ENCODE assay signal across 8 cellular contexts in the genomic region with DNA sequence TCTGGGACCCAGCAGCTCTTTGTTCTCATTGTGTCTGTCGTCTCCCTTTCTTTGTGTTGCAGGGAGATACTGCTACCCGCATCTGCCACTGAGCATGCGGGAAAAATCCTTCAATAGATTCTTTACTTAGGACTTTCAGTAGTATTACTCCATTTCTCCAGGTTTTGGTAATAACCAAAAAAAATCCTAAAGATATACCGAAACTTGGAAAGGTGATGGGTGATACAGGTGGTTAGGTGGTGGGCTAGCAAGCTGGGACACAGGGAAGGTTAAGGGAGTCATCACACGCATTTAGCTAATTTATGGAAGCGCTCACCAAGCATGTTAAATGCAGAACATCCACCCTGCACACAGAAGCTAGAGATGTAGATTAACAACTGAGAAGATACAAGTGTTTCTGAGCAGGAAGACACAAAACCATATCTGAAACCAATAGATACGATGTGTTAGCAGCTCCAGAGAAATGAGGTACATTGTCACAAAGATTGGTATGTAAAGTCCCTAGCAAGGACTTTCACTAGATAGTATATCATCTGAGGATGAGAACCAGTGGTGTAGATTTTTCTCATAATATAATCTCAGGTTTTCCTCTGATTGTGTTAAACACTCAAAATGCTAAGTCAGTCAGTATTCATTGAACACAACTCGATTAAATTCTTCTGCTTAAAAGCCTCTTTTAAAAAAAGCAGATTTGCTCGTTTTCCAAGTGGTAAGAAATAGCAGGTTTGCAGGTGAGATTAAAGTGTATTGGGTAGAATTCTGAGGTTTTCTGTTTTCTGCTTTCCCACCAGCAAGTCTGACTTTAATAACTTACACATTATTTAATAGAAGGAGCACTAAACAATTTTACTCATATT. TPM values are rescaled to one million over a fixed set of nuclear protein-coding genes. Genes with fewer than 3 reads are reported as not detected.
DNase-seq lines count a peak whose midpoint lies in the region; ATAC-seq and TF ChIP-seq lines count a peak whose summit lies in the region.

No MANE protein-coding gene starts in this region.

- in situ Hi-C loops in GM23248 (cut with MboI), result no loop called here

- H3K9me3 Mint-ChIP-seq in CD4-positive, CD25-positive, alpha-beta regulatory T cell, result peaks cover 0 to 2% (median 0%) of the 10 kb centered on the region in 7 donors
- no peaks in the 10 kb centered on the region for H3K9me3 Mint-ChIP-seq in activated B cell treated with CpG ODN at 0.5 μM for 24 hours

- intact Hi-C loops in activated B cell treated with CpG ODN at 0.5 μM for 24 hours (cut with micrococcal nuclease), result loop anchor here (2.0 to 5.0 kb wide), 7 partner anchors 55 to 1786 kb away; partner anchors contain the start of genes NDFIP2, OBI1 and RBM26

- DNase-seq in CD4-positive, CD25-positive, alpha-beta regulatory T cell, result peak in 2 of 3 donors; percentile 27 to 49
- DNase-seq in activated B cell treated with CpG ODN at 0.5 μM for 24 hours, result no peak
- DNase-seq in medulla oblongata (ENCODE audit: extremely low spot score), result peak; percentile 79
- DNase-seq in epidermal melanocyte (ENCODE audit: insufficient read length, low spot score), result no peak
- no peak for DNase-seq in GM23248
- DNase-seq in NK-92 treated with Interleukin-12 subunit alpha and Interleukin-12 subunit beta, amount 100 ng/mL, for 24 hours (lab: John Stamatoyannopoulos, UW), result no peak

- H3F3A ChIP-seq in GM23248 (ENCODE audit: insufficient read depth), result peaks cover 6% of the 10 kb centered on the region; the same call in 1 of the 2 replicates

- H4K20me1 ChIP-seq in GM23248 (ENCODE audit: insufficient read depth), result no peaks in the 10 kb centered on the region

- peaks cover 2% of the 10 kb centered on the region for H3K27me3 ChIP-seq in CD4-positive, CD25-positive, alpha-beta regulatory T cell (ENCODE audit: control insufficient read depth, insufficient read depth, low read length)
- H3K27me3 ChIP-seq in GM23248 (replicated peaks; ENCODE audit: insufficient read depth), result peaks cover 58% of the 10 kb centered on the region

- H3K9me3 ChIP-seq in CD4-positive, CD25-positive, alpha-beta regulatory T cell (ENCODE audit: control insufficient read depth in 2 of 2, low read length in 2 of 2), result no peaks in the 10 kb centered on the region
- H3K9me3 ChIP-seq in GM23248 (ENCODE audit: low read depth), result no peaks in the 10 kb centered on the region

- H3K9ac ChIP-seq in GM23248, result no peak overlapping the region

- CTCF ChIA-PET in activated B cell treated with CpG ODN at 0.5 μM for 24 hours (lab: Charles Lee), result interaction anchor here (2.0 kb wide), 1 partner anchor 425 kb away, joined by 5 read pairs; no protein-coding TSS in a partner anchor

- POLR2A ChIA-PET in activated B cell treated with CpG ODN at 0.5 μM for 24 hours (lab: Charles Lee), result interaction anchor here (0.7 to 1.1 kb wide), 3 partner anchors 9 to 810 kb away, joined by 4 read pairs; partner anchors contain the start of gene KCTD12

- no peaks in the 10 kb centered on the region for H3K36me3 Mint-ChIP-seq in CD4-positive, CD25-positive, alpha-beta regulatory T cell
- peaks cover 4% of the 10 kb centered on the region for H3K36me3 Mint-ChIP-seq in activated B cell treated with CpG ODN at 0.5 μM for 24 hours (ENCODE audit: low read depth)

- H3K27ac ChIP-seq in CD4-positive, CD25-positive, alpha-beta regulatory T cell (ENCODE audit: insufficient read depth, low read length, poor library complexity, severe bottlenecking), result peak overlapping the region; percentile 80
- H3K27ac ChIP-seq in GM23248, result no peak overlapping the region

- no peaks in the 10 kb centered on the region for H3K79me2 ChIP-seq in GM23248 (ENCODE audit: insufficient read depth)

- H3K4me3 ChIP-seq in CD4-positive, CD25-positive, alpha-beta regulatory T cell (ENCODE audit: low read depth, low read length), result peak overlapping the region; percentile 80
- H3K4me3 ChIP-seq in GM23248, result no peak overlapping the region

- TF ChIP-seq CTCF in activated B cell treated with CpG ODN at 0.5 μM for 24 hours (IDR thresholded peaks at IDR 0.05), result no peak

- peak overlapping the region; percentile 21 to 88 (median 78) for H3K27ac Mint-ChIP-seq in CD4-positive, CD25-positive, alpha-beta regulatory T cell
- peak overlapping the region; percentile 85 for H3K27ac Mint-ChIP-seq in activated B cell treated with CpG ODN at 0.5 μM for 24 hours

- 16 to 18% methylated on average over 9 of the region's 9 CpGs for WGBS in GM23248 (ENCODE audit: low coverage in 1 of 2, low lambda C conversion rate in 2 of 2, missing lambda C conversion rate in 2 of 2), 2 experiments

- H3K4me3 Mint-ChIP-seq in CD4-positive, CD25-positive, alpha-beta regulatory T cell, result peak overlapping the region; percentile 68 to 97 (median 91)
- peak overlapping the region; percentile 89 for H3K4me3 Mint-ChIP-seq in activated B cell treated with CpG ODN at 0.5 μM for 24 hours

- H3K4me1 Mint-ChIP-seq in CD4-positive, CD25-positive, alpha-beta regulatory T cell, result peaks cover 5 to 43% (median 32%) of the 10 kb centered on the region in 4 donors
- H3K4me1 Mint-ChIP-seq in activated B cell treated with CpG ODN at 0.5 μM for 24 hours, result peaks cover 29% of the 10 kb centered on the region

- peaks cover 42% of the 10 kb centered on the region for H3K27me3 Mint-ChIP-seq in CD4-positive, CD25-positive, alpha-beta regulatory T cell
- no peaks in the 10 kb centered on the region for H3K27me3 Mint-ChIP-seq in activated B cell treated with CpG ODN at 0.5 μM for 24 hours

- no peak overlapping the region for H2AFZ ChIP-seq in GM23248

- H3K4me1 ChIP-seq in CD4-positive, CD25-positive, alpha-beta regulatory T cell (ENCODE audit: control insufficient read depth, insufficient read depth, low read length, poor library complexity, severe bottlenecking), result peaks cover 39% of the 10 kb centered on the region
- H3K4me1 ChIP-seq in GM23248 (ENCODE audit: insufficient read depth), result no peaks in the 10 kb centered on the region

- no peaks in the 10 kb centered on the region for H3K9me2 ChIP-seq in GM23248 (ENCODE audit: insufficient read depth)

- H3K36me3 ChIP-seq in CD4-positive, CD25-positive, alpha-beta regulatory T cell (ENCODE audit: control insufficient read depth, insufficient read depth, low read length), result no peaks in the 10 kb centered on the region
- no peaks in the 10 kb centered on the region for H3K36me3 ChIP-seq in GM23248 (ENCODE audit: low read depth)

- H3K4me2 ChIP-seq in GM23248 (ENCODE audit: unreplicated experiment), result no peak overlapping the region

- ATAC-seq in CD4-positive, CD25-positive, alpha-beta regulatory T cell (ENCODE audit: low read depth in 2 of 2), result no peak
- ATAC-seq in GM19395 (IDR thresholded peaks at IDR 0.05; ENCODE audit: unreplicated experiment) (peak; percentile 10), activated B cell treated with CpG ODN at 0.5 μM for 24 hours (ENCODE audit: low read depth) (no peak), GM18517 (IDR thresholded peaks at IDR 0.05; ENCODE audit: unreplicated experiment) (no peak)

RNA-seq across cellular contexts. Expression of gene SLAIN1, which starts 1.3 kb away (rescaled TPM):
- 27.7 TPM for total RNA-seq in CD4-positive, CD25-positive, alpha-beta regulatory T cell
- 10 to 100 TPM; 22.0 to 42.0 (median 25.0) TPM for polyA plus RNA-seq in CD4-positive, CD25-positive, alpha-beta regulatory T cell
- total RNA-seq in activated B cell treated with CpG ODN at 0.5 μM for 24 hours, result 15.3 and 16.2 TPM in 2 replicates
- not detected in 2 replicates for total RNA-seq in GM23248 (2014; rRNA removed; shearing (Covaris generic))
- not detected in 2 replicates for polyA plus RNA-seq in GM23248 (2016; fragmentation: Nextera tagmentation; extraction: Ambion mirVana)

Comparison
In these comparisons a context has a peak if more than half of its experiments do, and no peak if none do; other contexts are left out.
1. DNase-seq: peak in CD4-positive, CD25-positive, alpha-beta regulatory T cell (2 of 3) and medulla oblongata (single experiment); none in activated B cell treated with CpG ODN at 0.5 μM for 24 hours (single experiment), epidermal melanocyte (single experiment), GM23248 (single experiment) and NK-92 treated with Interleukin-12 subunit alpha and Interleukin-12 subunit beta, amount 100 ng/mL, for 24 hours (single experiment).
2. RNA of gene SLAIN1, which starts 1.3 kb away (total RNA-seq): 27.7 TPM in CD4-positive, CD25-positive, alpha-beta regulatory T cell (single experiment) and 15.3 to 16.2 TPM in activated B cell treated with CpG ODN at 0.5 μM for 24 hours; not detected in GM23248; every median in the first group is over 10 times any median in the second.